In genomic region chr5:14097998-14098471, GRCh38 we compare ENCODE assay signal across 17 cellular contexts. TPM values are rescaled to one million over a fixed set of nuclear protein-coding genes. Genes with fewer than 3 reads are reported as not detected.
A peak's percentile ranks its signal among the peaks of the same experiment; 100 is the strongest.
DNase-seq lines count a peak whose midpoint lies in the region; TF ChIP-seq lines count a peak whose summit lies in the region.
"Had no signal": no experiment of that assay in that cellular context is flagged by ENCODE, and none has a peak within 500 bp of the region (broad histone marks: within the 10 kb centered on the region; RNA-seq: fewer than 3 reads in every experiment).

No MANE protein-coding gene starts in this region.

- H3K18ac ChIP-seq in mesendoderm (ENCODE audit: low read length): no peak overlapping the region

- no peak overlapping the region for H3K4me2 ChIP-seq in skeletal muscle satellite cell (ENCODE audit: low read length)
- H3K4me2 ChIP-seq in mesendoderm (ENCODE audit: low read length): no peak overlapping the region

- H3K4me3 ChIP-seq in skeletal muscle satellite cell (ENCODE audit: low read length) (no peak overlapping the region), adrenal gland (no peak overlapping the region), mesendoderm (ENCODE audit: low read length) (no peak overlapping the region)
- H3K4me3 ChIP-seq: heart right ventricle had no signal

- H3K23ac ChIP-seq in mesendoderm (ENCODE audit: low read length): no peak overlapping the region

- no peak overlapping the region for H2BK5ac ChIP-seq in mesendoderm (ENCODE audit: low read length)

- H2BK120ac ChIP-seq in mesendoderm (ENCODE audit: low read depth, low read length): no peak overlapping the region

- H4K8ac ChIP-seq in mesendoderm (ENCODE audit: low read depth, low read length): no peak overlapping the region

- no peak for TF ChIP-seq POLR2A in adrenal gland (IDR thresholded peaks at IDR 0.05)

- no peaks in the 10 kb centered on the region for H3K9me3 ChIP-seq in skeletal muscle satellite cell (replicated peaks; ENCODE audit: low read length)
- H3K9me3 ChIP-seq in adrenal gland (replicated peaks in 1 of 3): peaks cover 0 to 4% (median 0%) of the 10 kb centered on the region in 3 donors

- H3K9ac ChIP-seq in skeletal muscle satellite cell (ENCODE audit: low read depth, low read length): peak overlapping the region; percentile 11
- H3K9ac ChIP-seq in mesendoderm (ENCODE audit: low read length): no peak overlapping the region

- H3K27me3 ChIP-seq in skeletal muscle satellite cell (ENCODE audit: control insufficient read depth, insufficient read depth, low read length) (no peaks in the 10 kb centered on the region), adrenal gland (no peaks in the 10 kb centered on the region), mesendoderm (ENCODE audit: insufficient read depth, low read length, poor library complexity) (no peaks in the 10 kb centered on the region)
- H3K27me3 ChIP-seq: heart right ventricle had no signal

- intact Hi-C loops in adrenal gland (cut with DNase I): no loop called here

- no peak overlapping the region for H3K4ac ChIP-seq in mesendoderm (ENCODE audit: low read depth, low read length)

- H3K36me3 ChIP-seq in skeletal muscle satellite cell (ENCODE audit: insufficient read depth, low read length): no peaks in the 10 kb centered on the region
- H3K36me3 ChIP-seq in adrenal gland (replicated peaks in 1 of 2): no peaks in the 10 kb centered on the region
- H3K36me3 ChIP-seq in mesendoderm (ENCODE audit: control insufficient read depth, insufficient read depth, low read length): no peaks in the 10 kb centered on the region
- H3K36me3 ChIP-seq: heart right ventricle had no signal

- no peaks in the 10 kb centered on the region for H3K79me2 ChIP-seq in mesendoderm (ENCODE audit: control insufficient read depth, insufficient read depth, low read length)

- H3K4me1 ChIP-seq in skeletal muscle satellite cell (ENCODE audit: control insufficient read depth, insufficient read depth, low read length) (peaks cover 10% of the 10 kb centered on the region), adrenal gland (replicated peaks in 1 of 2) (no peaks in the 10 kb centered on the region), mesendoderm (ENCODE audit: control insufficient read depth, low read depth, low read length) (no peaks in the 10 kb centered on the region)
- H3K4me1 ChIP-seq: heart right ventricle had no signal

- no peak for TF ChIP-seq CTCF in adrenal gland (IDR thresholded peaks at IDR 0.05)

- no peak overlapping the region for H3K56ac ChIP-seq in mesendoderm (ENCODE audit: low read length)

- H2AK5ac ChIP-seq in mesendoderm (ENCODE audit: low read length): no peak overlapping the region

- no peak overlapping the region for H2BK15ac ChIP-seq in mesendoderm (replicated peaks; ENCODE audit: low read depth)

- DNase-seq in EL (peak; percentile 90), NCI-H226 (peak; percentile 83), fibroblast of gingiva (ENCODE audit: low read depth) (peak; percentile 87), adrenal gland (no peak), NOMO-1 treated with DMSO at 0.1 percent for 48 hours (lab: John Stamatoyannopoulos, UW; ENCODE audit: unreplicated experiment) (no peak), mesendoderm (no peak)
- DNase-seq: activated CD4-positive, alpha-beta T cell treated with anti-CD3 and anti-CD28 coated beads, Interleukin-2, amount 50 U/mL, for 1 hour; activated naive CD4-positive, alpha-beta T cell; DMS53; heart right ventricle; naive thymus-derived CD8-positive, alpha-beta T cell; NCI-H1930; Right ventricle myocardium superior; stimulated activated CD4-positive, alpha-beta T cell treated with anti-CD3 and anti-CD28 coated beads, Interleukin-2, amount 100 ng/mL, for 24 hours; T-cell had no signal

- H3K27ac ChIP-seq in adrenal gland (no peak overlapping the region), mesendoderm (ENCODE audit: low read depth, low read length) (no peak overlapping the region)
- H3K27ac ChIP-seq: epithelial cell of prostate, heart right ventricle had no signal

- no peaks in the 10 kb centered on the region for H3K79me1 ChIP-seq in mesendoderm (ENCODE audit: low read length)

- WGBS in adrenal gland, 4 donors: 79 to 94% (median 87%) methylated on average over 1 of the region's 1 CpG
- no CpG with 5 or more reads among the region's 1 CpG for WGBS in mesendoderm (ENCODE audit: extremely low coverage, insufficient coverage, low lambda C conversion rate)

- H4K5ac ChIP-seq in mesendoderm (ENCODE audit: low read length): no peak overlapping the region

RNA-seq across cellular contexts. Expression of gene TRIO, which starts 45.1 kb away (rescaled TPM):
- 692 and 744 TPM in 2 replicates for total RNA-seq in skeletal muscle satellite cell (2012; rRNA removed)
- total RNA-seq in adrenal gland: 100 to 1,000 TPM in 1 of 8 donors, 10 to 100 TPM in 7; 41.1 to 108 (median 72.4) TPM
- polyA plus RNA-seq in adrenal gland: 100 to 1,000 TPM in 1 of 3 donors, 10 to 100 TPM in 2; 27.3 to 109 (median 58.9) TPM
- 32.6 TPM for polyA plus RNA-seq in mesendoderm (2013, experiment 1 of 2)
- polyA plus RNA-seq in mesendoderm (2013, experiment 2 of 2): 32.2 TPM

Comparison
In these comparisons a context has a peak if more than half of its experiments do, and no peak if none do; other contexts are left out.
1. DNase-seq: peak in EL (single experiment), NCI-H226 (single experiment) and fibroblast of gingiva (single experiment); none in adrenal gland (0 of 7), NOMO-1 treated with DMSO at 0.1 percent for 48 hours (single experiment) and mesendoderm (single experiment).